Comparison of ENCODE assay signal across 7 cellular contexts in the genomic region with DNA sequence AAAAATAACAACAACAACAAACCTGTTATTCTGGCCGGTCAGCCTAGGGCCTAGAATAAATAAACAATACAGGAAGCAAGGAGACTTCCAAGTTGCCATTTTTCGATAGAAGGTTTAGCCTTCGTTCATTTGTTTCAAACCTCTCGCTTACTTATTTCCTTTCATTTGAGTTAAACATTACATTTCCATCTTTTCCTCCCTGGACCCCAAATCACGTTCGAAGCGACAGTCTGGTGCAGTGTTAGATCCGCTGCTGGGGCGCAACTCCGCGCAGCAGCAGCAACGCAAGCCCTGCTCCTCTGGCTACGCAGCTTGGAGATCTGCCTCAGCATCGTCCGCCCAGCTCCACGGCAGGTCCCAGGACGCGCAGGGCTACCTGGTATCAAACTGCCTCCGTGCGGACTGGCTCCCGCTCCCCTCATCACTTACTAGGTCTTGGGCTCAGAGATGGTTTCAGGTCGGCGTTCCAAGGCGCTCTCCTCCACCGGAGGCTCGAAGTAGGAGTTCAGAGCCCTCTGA. TPM values are rescaled to one million over a fixed set of nuclear protein-coding genes. Genes with fewer than 3 reads are reported as not detected.
DNase-seq lines count a peak whose midpoint lies in the region; FAIRE-seq and TF ChIP-seq lines count a peak whose summit lies in the region.

No MANE protein-coding gene starts in this region.

- no peaks in the 10 kb centered on the region for H4K20me1 ChIP-seq in MM.1S (ENCODE audit: insufficient read depth, low read length)

- H3K9me3 ChIP-seq in MM.1S (replicated peaks; ENCODE audit: insufficient read depth, low read length) = no peaks in the 10 kb centered on the region

- FAIRE-seq in H54 (lab: Jason Lieb, UNC) = no peak

- H3K79me2 ChIP-seq in MM.1S (ENCODE audit: low read length) = peaks cover 37% of the 10 kb centered on the region

- peak; percentile 53 for DNase-seq in GM12865 (ENCODE audit: low read depth)
- peak; percentile 9 for DNase-seq in H54 (ENCODE audit: insufficient read length, low spot score)
- DNase-seq in MM.1S = peak; percentile 46
- DNase-seq in activated gamma-delta T cell (lab: John Stamatoyannopoulos, UW) = peak; percentile 21
- DNase-seq in glomerular visceral epithelial cell (ENCODE audit: extremely low spot score) = peak; percentile 42
- peak; percentile 65 for DNase-seq in occipital lobe (lab: John Stamatoyannopoulos, UW)
- no peak for DNase-seq in NCI-H1694 (lab: John Stamatoyannopoulos, UW)

- H3K4me2 ChIP-seq in MM.1S (ENCODE audit: low read depth, low read length) = peak overlapping the region; percentile 91

- peak overlapping the region; percentile 58; the same call in 1 of the 2 replicates for H3K27ac ChIP-seq in MM.1S (ENCODE audit: low read length)

- H2AFZ ChIP-seq in MM.1S (ENCODE audit: low read length) = peak overlapping the region; percentile 86

- peak overlapping the region; percentile 65 for H3K9ac ChIP-seq in MM.1S (ENCODE audit: low read length)

- H3K9me2 ChIP-seq in MM.1S (replicated peaks; ENCODE audit: insufficient read depth, low read length) = no peaks in the 10 kb centered on the region

- H3K4me1 ChIP-seq in MM.1S (ENCODE audit: low read length) = peaks cover 7% of the 10 kb centered on the region

- TF ChIP-seq POLR2A in H54 (IDR thresholded peaks at IDR 0.05; ENCODE audit: low read depth, low read length) = no peak

- H3K4me3 ChIP-seq in GM12865 (ENCODE audit: low read depth, low read length) (peak overlapping the region; percentile 100), MM.1S (ENCODE audit: low read length) (peak overlapping the region; percentile 87)

- peaks cover 8% of the 10 kb centered on the region; the same call in 1 of the 2 replicates for H3F3A ChIP-seq in MM.1S (ENCODE audit: insufficient read depth, low read length)

- TF ChIP-seq CTCF in GM12865 (IDR thresholded peaks at IDR 0.05; ENCODE audit: insufficient read depth, low read depth, low read length, missing control alignments) (no peak), MM.1S (IDR thresholded peaks at IDR 0.05; ENCODE audit: low read length) (no peak)

- H3K36me3 ChIP-seq in MM.1S (replicated peaks; ENCODE audit: insufficient read depth, low read length) = no peaks in the 10 kb centered on the region

- no peaks in the 10 kb centered on the region for H3K27me3 ChIP-seq in MM.1S (replicated peaks; ENCODE audit: insufficient read depth, low read length)

RNA-seq across cellular contexts. Expression of a gene that starts 0.5 kb away (rescaled TPM):
- 29.9 TPM for total RNA-seq in occipital lobe

RNA-seq across cellular contexts. Expression of a gene that starts 0.7 kb away (rescaled TPM):
- total RNA-seq in occipital lobe = 4.4 TPM

RNA-seq across cellular contexts. Expression of a gene that starts 20.2 kb away (rescaled TPM):
- 55.7 TPM for total RNA-seq in occipital lobe

RNA-seq across cellular contexts. Expression of a gene that starts 52.8 kb away (rescaled TPM):
- total RNA-seq in occipital lobe = 86.7 TPM
